Comparison of ENCODE assay signal across 29 cellular contexts in genomic region chr2:95310211-95310610, GRCh38. TPM values are rescaled to one million over a fixed set of nuclear protein-coding genes. Genes with fewer than 3 reads are reported as not detected.
"Had no signal": no experiment of that assay in that cellular context is flagged by ENCODE, and none has a peak within 500 bp of the region (broad histone marks: within the 10 kb centered on the region; RNA-seq: fewer than 3 reads in every experiment).

No MANE protein-coding gene starts in this region.

- FAIRE-seq: TTC549 had no signal

- DNase-seq: activated CD4-positive, alpha-beta memory T cell treated with anti-CD3 and anti-CD28 coated beads for 36 hours; activated CD4-positive, alpha-beta T cell treated with anti-CD3 and anti-CD28 coated beads, Interleukin-2, amount 10 ng/mL, durations not matched to agents 7 days and 5 days; activated CD4-positive, CD25-positive, alpha-beta regulatory T cell; activated CD8-positive, alpha-beta memory T cell treated with anti-CD3 and anti-CD28 coated beads for 24 hours; activated effector memory CD4-positive, alpha-beta T cell treated with anti-CD3 and anti-CD28 coated beads, Interleukin-2, amount 50 U/mL, for 16 hours; activated naive CD4-positive, alpha-beta T cell treated with Interleukin-2 at 50 U/mL for 16 hours; activated naive CD8-positive, alpha-beta T cell treated with anti-CD3 and anti-CD28 coated beads, Interleukin-2, amount 50 U/mL, for 24 hours; activated T-cell treated with anti-CD3 and anti-CD28 coated beads, Interleukin-2, amount 50 U/mL, for 4 hours; amniotic stem cell; body of pancreas; MV-4-11; NCI-H1092 treated with DMSO at 0.1 percent for 48 hours; NCI-H1417 treated with DMSO at 0.1 percent for 48 hours; NCI-H1694; NCI-H2029; NCI-H2107; NCI-H510A treated with DMSO at 0.1 percent for 48 hours; NCI-H69; PC-3; SIG-M5; T-cell; T-helper 2 cell; T1000 had no signal

- H3K27me3 ChIP-seq: ascending aorta, body of pancreas, MG63 had no signal

- H3K27ac Mint-ChIP-seq: activated CD4-positive, alpha-beta memory T cell treated with anti-CD3 and anti-CD28 coated beads for 36 hours; activated CD4-positive, alpha-beta T cell treated with anti-CD3 and anti-CD28 coated beads, Interleukin-2, amount 10 ng/mL, durations not matched to agents 7 days and 5 days; activated naive CD4-positive, alpha-beta T cell treated with anti-CD3 and anti-CD28 coated beads, Interleukin-2, amount 50 U/mL, for 72 hours; activated naive CD8-positive, alpha-beta T cell treated with anti-CD3 and anti-CD28 coated beads, Interleukin-2, amount 50 U/mL, for 24 hours; T-cell had no signal

- H3K4me1 Mint-ChIP-seq: activated CD4-positive, alpha-beta T cell treated with anti-CD3 and anti-CD28 coated beads, Interleukin-2, amount 10 ng/mL, durations not matched to agents 7 days and 5 days; activated naive CD8-positive, alpha-beta T cell treated with anti-CD3 and anti-CD28 coated beads, Interleukin-2, amount 50 U/mL, for 24 hours; T-cell had no signal

- H3K27ac ChIP-seq: ascending aorta, body of pancreas, SK-N-MC, VCaP had no signal

- H3K36me3 ChIP-seq: ascending aorta, MG63 had no signal

- H3K4me3 ChIP-seq: ascending aorta, body of pancreas, MG63, SK-N-MC had no signal

- H3K4me1 ChIP-seq: ascending aorta had no signal

- H3K9me3 Mint-ChIP-seq: activated CD4-positive, alpha-beta memory T cell treated with anti-CD3 and anti-CD28 coated beads for 36 hours; activated CD4-positive, alpha-beta T cell treated with anti-CD3 and anti-CD28 coated beads, Interleukin-2, amount 10 ng/mL, durations not matched to agents 7 days and 5 days; activated naive CD4-positive, alpha-beta T cell treated with anti-CD3 and anti-CD28 coated beads, Interleukin-2, amount 50 U/mL, for 72 hours; activated naive CD8-positive, alpha-beta T cell treated with anti-CD3 and anti-CD28 coated beads, Interleukin-2, amount 50 U/mL, for 24 hours; activated T-cell treated with anti-CD3 and anti-CD28 coated beads, Interleukin-2, amount 50 U/mL, for 4 hours; T-cell had no signal

- H3K9me3 ChIP-seq: ascending aorta, body of pancreas, MG63 had no signal

- ATAC-seq: activated naive CD4-positive, alpha-beta T cell treated with anti-CD3 and anti-CD28 coated beads, Interleukin-2, amount 50 U/mL, for 72 hours; activated naive CD8-positive, alpha-beta T cell treated with anti-CD3 and anti-CD28 coated beads, Interleukin-2, amount 50 U/mL, for 24 hours; activated T-cell treated with anti-CD3 and anti-CD28 coated beads, Interleukin-2, amount 50 U/mL, for 4 hours; body of pancreas; PC-3; T-cell had no signal

- H3K27me3 Mint-ChIP-seq: activated CD4-positive, alpha-beta memory T cell treated with anti-CD3 and anti-CD28 coated beads for 36 hours; activated CD4-positive, alpha-beta T cell treated with anti-CD3 and anti-CD28 coated beads, Interleukin-2, amount 10 ng/mL, durations not matched to agents 7 days and 5 days; activated naive CD8-positive, alpha-beta T cell treated with anti-CD3 and anti-CD28 coated beads, Interleukin-2, amount 50 U/mL, for 24 hours had no signal

- H3K36me3 Mint-ChIP-seq: activated CD4-positive, alpha-beta memory T cell treated with anti-CD3 and anti-CD28 coated beads for 36 hours; activated naive CD4-positive, alpha-beta T cell treated with anti-CD3 and anti-CD28 coated beads, Interleukin-2, amount 50 U/mL, for 72 hours; T-cell had no signal

- H3K4me3 Mint-ChIP-seq: activated CD4-positive, alpha-beta memory T cell treated with anti-CD3 and anti-CD28 coated beads for 36 hours; activated CD4-positive, alpha-beta T cell treated with anti-CD3 and anti-CD28 coated beads, Interleukin-2, amount 10 ng/mL, durations not matched to agents 7 days and 5 days; activated naive CD8-positive, alpha-beta T cell treated with anti-CD3 and anti-CD28 coated beads, Interleukin-2, amount 50 U/mL, for 24 hours; activated T-cell treated with anti-CD3 and anti-CD28 coated beads, Interleukin-2, amount 50 U/mL, for 4 hours; T-cell had no signal

RNA-seq across cellular contexts. Expression of gene KCNIP3, which starts 13.1 kb away (rescaled TPM):
- total RNA-seq: activated CD4-positive, alpha-beta memory T cell treated with anti-CD3 and anti-CD28 coated beads for 36 hours; activated CD4-positive, alpha-beta T cell treated with anti-CD3 and anti-CD28 coated beads, Interleukin-2, amount 10 ng/mL, durations not matched to agents 7 days and 5 days; activated naive CD4-positive, alpha-beta T cell treated with anti-CD3 and anti-CD28 coated beads, Interleukin-2, amount 50 U/mL, for 72 hours; activated T-cell treated with anti-CD3 and anti-CD28 coated beads, Interleukin-2, amount 50 U/mL, for 4 hours; T-cell had no signal

RNA-seq across cellular contexts. Expression of gene PROM2, which starts 36.0 kb away (rescaled TPM):
- total RNA-seq: ascending aorta had no signal
